18 cellular contexts compared by ENCODE assay signal in genomic region chr3:122919291-122919610, GRCh38.
DNase-seq lines count a peak whose midpoint lies in the region; ATAC-seq and TF ChIP-seq lines count a peak whose summit lies in the region.
"Had no signal": no experiment of that assay in that cellular context is flagged by ENCODE, and none has a peak within 500 bp of the region (broad histone marks: within the 10 kb centered on the region; RNA-seq: fewer than 3 reads in every experiment).

No MANE protein-coding gene starts in this region.

- no peaks in the 10 kb centered on the region for H3K79me2 ChIP-seq in SK-N-SH (ENCODE audit: insufficient read depth)

- H3K36me3 ChIP-seq in SK-N-SH (replicated peaks in 1 of 2; ENCODE audit: control insufficient read depth in 1 of 2, insufficient read depth in 2 of 2, low read length in 1 of 2) (no peaks in the 10 kb centered on the region), spleen (no peaks in the 10 kb centered on the region)
- H3K36me3 ChIP-seq: BE2C; BLaER1 treated with 17β-estradiol and CSF1 and Interleukin-3, amounts not matched to agents 10 nM and 100 nM; HAP-1 had no signal

- no peak for TF ChIP-seq EP300 in SK-N-SH (IDR thresholded peaks at IDR 0.05; ENCODE audit: borderline replicate concordance in 1 of 2, low read depth in 1 of 2, low read length in 1 of 2)

- 44% methylated on average over 3 of the region's 3 CpGs for WGBS in SK-N-SH (ENCODE audit: low lambda C conversion rate)
- 69 to 84% (median 72%) methylated on average over 3 of the region's 3 CpGs for WGBS in spleen, 5 donors

- no peaks in the 10 kb centered on the region for H3K4me1 ChIP-seq in SK-N-SH (ENCODE audit: control insufficient read depth in 1 of 2, insufficient read depth in 2 of 2, low read depth in 1 of 2, low read length in 1 of 2)
- H3K4me1 ChIP-seq in spleen, result peaks cover 6 to 22% (median 9%) of the 10 kb centered on the region in 6 donors
- H3K4me1 ChIP-seq: A549 had no signal

- CTCF ChIA-PET in SK-N-SH (lab: Yijun Ruan, JAX), result interaction anchor here (3.1 kb wide), 1 partner anchor 23 kb away, joined by 13 read pairs; no protein-coding TSS in a partner anchor

- TF ChIP-seq RAD21 in SK-N-SH (IDR thresholded peaks at IDR 0.05; ENCODE audit: low read length), result no peak

- no peaks in the 10 kb centered on the region for H4K20me1 ChIP-seq in SK-N-SH (ENCODE audit: insufficient read depth)

- intact Hi-C loops in spleen (cut with DNase I; ENCODE audit: low total_unique reads), result no loop called here

- no peak overlapping the region for H3K4me2 ChIP-seq in SK-N-SH
- H3K4me2 ChIP-seq: A549; BLaER1 treated with 17β-estradiol and CSF1 and Interleukin-3, amounts not matched to agents 10 nM and 100 nM had no signal

- H3K9me3 ChIP-seq in SK-N-SH, result no peaks in the 10 kb centered on the region
- no peaks in the 10 kb centered on the region for H3K9me3 ChIP-seq in spleen
- H3K9me3 ChIP-seq: A549, BE2C, HAP-1 had no signal

- H3K4me3 ChIP-seq in SK-N-SH (ENCODE audit: low read depth in 2 of 2, low read length in 1 of 2), result no peak overlapping the region
- no peak overlapping the region for H3K4me3 ChIP-seq in coronary artery
- no peak overlapping the region for H3K4me3 ChIP-seq in spleen
- H3K4me3 ChIP-seq: A549; BLaER1 treated with 17β-estradiol and CSF1 and Interleukin-3, amounts not matched to agents 10 nM and 100 nM; HAP-1 had no signal

- H3K27ac ChIP-seq in SK-N-SH (ENCODE audit: low read depth in 2 of 2, low read length in 1 of 2), result no peak overlapping the region
- no peak overlapping the region for H3K27ac ChIP-seq in coronary artery
- H3K27ac ChIP-seq in spleen, result no peak overlapping the region
- H3K27ac ChIP-seq: 22Rv1; A549; BLaER1 treated with 17β-estradiol and CSF1 and Interleukin-3, amounts not matched to agents 10 nM and 100 nM had no signal

- H2AFZ ChIP-seq in SK-N-SH (ENCODE audit: low read depth), result no peak overlapping the region

- TF ChIP-seq CTCF in SK-N-SH (IDR thresholded peaks at IDR 0.05) (no peak), coronary artery (IDR thresholded peaks at IDR 0.05) (no peak), spleen (IDR thresholded peaks at IDR 0.05 in 8 of 11, conservative IDR thresholded peaks at IDR 0.05 in 3 of 11) (no peak)

- DNase-seq in SK-N-SH (no peak), coronary artery (ENCODE audit: low spot score) (peak; percentile 65), spleen (peak; percentile 41)
- DNase-seq: ACHN; AML-193; BE2C; CD4-positive, alpha-beta T cell; CD8-positive, alpha-beta memory T cell; DMS 273 treated with DMSO at 0.1 percent for 48 hours; GF-D8; GOT3 had no signal

- H3K9ac ChIP-seq in SK-N-SH, result no peak overlapping the region
- H3K9ac ChIP-seq: BLaER1 treated with 17β-estradiol and CSF1 and Interleukin-3, amounts not matched to agents 10 nM and 100 nM had no signal

- TF ChIP-seq POLR2A in spleen (IDR thresholded peaks at IDR 0.05), result no peak

- ATAC-seq in SK-N-SH treated with all-trans-retinoic acid at 6 μM for 48 hours (peak; percentile 17; the same call in 2 of the 3 replicates), HG03442 (IDR thresholded peaks at IDR 0.05; ENCODE audit: unreplicated experiment) (no peak), GM18502 (IDR thresholded peaks at IDR 0.05; ENCODE audit: poor library complexity, unreplicated experiment) (no peak)
- ATAC-seq: A549 had no signal

- no peaks in the 10 kb centered on the region; the same call in 1 of the 2 replicates for H3K27me3 ChIP-seq in SK-N-SH (ENCODE audit: insufficient read depth)
- peaks cover 3 to 46% (median 26%) of the 10 kb centered on the region in 7 donors for H3K27me3 ChIP-seq in spleen (replicated peaks in 1 of 7)
- H3K27me3 ChIP-seq: BE2C had no signal

- no peaks in the 10 kb centered on the region for H3K9me2 ChIP-seq in SK-N-SH

- H3F3A ChIP-seq in SK-N-SH (replicated peaks; ENCODE audit: insufficient read depth), result no peaks in the 10 kb centered on the region

- POLR2A ChIA-PET in SK-N-SH (lab: Yijun Ruan, JAX), result no interaction called here

TF ChIP-seq in SK-N-SH treated with all-trans-retinoic acid at 6 μM for 48 hours, 23 proteins besides CTCF, POLR2A, EP300 and RAD21 (continues in another document):
- TF ChIP-seq SNAI2 (CRISPR knock-in tag; IDR thresholded peaks at IDR 0.05) (no peak), CSRNP3 (CRISPR knock-in tag; IDR thresholded peaks at IDR 0.05) (no peak), TOX (CRISPR knock-in tag; IDR thresholded peaks at IDR 0.05; ENCODE audit: borderline replicate concordance) (no peak), BACH2 (CRISPR knock-in tag; IDR thresholded peaks at IDR 0.05; ENCODE audit: borderline replicate concordance) (no peak), ZFP3 (CRISPR knock-in tag; IDR thresholded peaks at IDR 0.05) (no peak), ARNTL (CRISPR knock-in tag; IDR thresholded peaks at IDR 0.05; ENCODE audit: borderline replicate concordance, low read depth) (no peak), ESRRG (CRISPR knock-in tag; IDR thresholded peaks at IDR 0.05) (no peak), RARB (CRISPR knock-in tag; IDR thresholded peaks at IDR 0.05) (no peak), TCF4 (CRISPR knock-in tag; IDR thresholded peaks at IDR 0.05; ENCODE audit: borderline replicate concordance) (no peak), ZNF8 (CRISPR knock-in tag; IDR thresholded peaks at IDR 0.05) (no peak), CREB5 (CRISPR knock-in tag; IDR thresholded peaks at IDR 0.05; ENCODE audit: low read depth) (no peak), GLIS3 (CRISPR knock-in tag; IDR thresholded peaks at IDR 0.05) (no peak), ZFP30 (CRISPR knock-in tag; IDR thresholded peaks at IDR 0.05) (no peak), ZC3H10 (CRISPR knock-in tag; IDR thresholded peaks at IDR 0.05) (no peak)

TF ChIP-seq in SK-N-SH, 30 proteins besides CTCF, POLR2A, EP300 and RAD21:
- TF ChIP-seq TEAD4 (IDR thresholded peaks at IDR 0.05; ENCODE audit: borderline replicate concordance, insufficient read depth), result no peak
- TF ChIP-seq REST (IDR thresholded peaks at IDR 0.05; ENCODE audit: low read depth, low read length), result no peak
- TF ChIP-seq RFX5 (IDR thresholded peaks at IDR 0.05; ENCODE audit: low read length), result no peak
- no peak for TF ChIP-seq ZBTB33 (IDR thresholded peaks at IDR 0.05; ENCODE audit: borderline replicate concordance, low read depth)
